Comparison of ENCODE assay signal across 1 cellular context in genomic region chr1:109823543-109824348, GRCh38.
TF ChIP-seq lines count a peak whose summit lies in the region.

No MANE protein-coding gene starts in this region.

TF ChIP-seq in K562, 482 proteins besides CTCF, POLR2A, EP300 and RAD21 (continued from another document and continues in another):
- TF ChIP-seq, protein P1, sequence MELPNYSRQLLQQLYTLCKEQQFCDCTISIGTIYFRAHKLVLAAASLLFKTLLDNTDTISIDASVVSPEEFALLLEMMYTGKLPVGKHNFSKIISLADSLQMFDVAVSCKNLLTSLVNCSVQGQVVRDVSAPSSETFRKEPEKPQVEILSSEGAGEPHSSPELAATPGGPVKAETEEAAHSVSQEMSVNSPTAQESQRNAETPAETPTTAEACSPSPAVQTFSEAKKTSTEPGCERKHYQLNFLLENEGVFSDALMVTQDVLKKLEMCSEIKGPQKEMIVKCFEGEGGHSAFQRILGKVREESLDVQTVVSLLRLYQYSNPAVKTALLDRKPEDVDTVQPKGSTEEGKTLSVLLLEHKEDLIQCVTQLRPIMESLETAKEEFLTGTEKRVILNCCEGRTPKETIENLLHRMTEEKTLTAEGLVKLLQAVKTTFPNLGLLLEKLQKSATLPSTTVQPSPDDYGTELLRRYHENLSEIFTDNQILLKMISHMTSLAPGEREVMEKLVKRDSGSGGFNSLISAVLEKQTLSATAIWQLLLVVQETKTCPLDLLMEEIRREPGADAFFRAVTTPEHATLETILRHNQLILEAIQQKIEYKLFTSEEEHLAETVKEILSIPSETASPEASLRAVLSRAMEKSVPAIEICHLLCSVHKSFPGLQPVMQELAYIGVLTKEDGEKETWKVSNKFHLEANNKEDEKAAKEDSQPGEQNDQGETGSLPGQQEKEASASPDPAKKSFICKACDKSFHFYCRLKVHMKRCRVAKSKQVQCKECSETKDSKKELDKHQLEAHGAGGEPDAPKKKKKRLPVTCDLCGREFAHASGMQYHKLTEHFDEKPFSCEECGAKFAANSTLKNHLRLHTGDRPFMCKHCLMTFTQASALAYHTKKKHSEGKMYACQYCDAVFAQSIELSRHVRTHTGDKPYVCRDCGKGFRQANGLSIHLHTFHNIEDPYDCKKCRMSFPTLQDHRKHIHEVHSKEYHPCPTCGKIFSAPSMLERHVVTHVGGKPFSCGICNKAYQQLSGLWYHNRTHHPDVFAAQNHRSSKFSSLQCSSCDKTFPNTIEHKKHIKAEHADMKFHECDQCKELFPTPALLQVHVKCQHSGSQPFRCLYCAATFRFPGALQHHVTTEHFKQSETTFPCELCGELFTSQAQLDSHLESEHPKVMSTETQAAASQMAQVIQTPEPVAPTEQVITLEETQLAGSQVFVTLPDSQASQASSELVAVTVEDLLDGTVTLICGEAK (IDR thresholded peaks at IDR 0.05): no peak
- TF ChIP-seq, protein P1 (CRISPR knock-in tag; IDR thresholded peaks at IDR 0.05): no peak
- TF ChIP-seq, protein P2, sequence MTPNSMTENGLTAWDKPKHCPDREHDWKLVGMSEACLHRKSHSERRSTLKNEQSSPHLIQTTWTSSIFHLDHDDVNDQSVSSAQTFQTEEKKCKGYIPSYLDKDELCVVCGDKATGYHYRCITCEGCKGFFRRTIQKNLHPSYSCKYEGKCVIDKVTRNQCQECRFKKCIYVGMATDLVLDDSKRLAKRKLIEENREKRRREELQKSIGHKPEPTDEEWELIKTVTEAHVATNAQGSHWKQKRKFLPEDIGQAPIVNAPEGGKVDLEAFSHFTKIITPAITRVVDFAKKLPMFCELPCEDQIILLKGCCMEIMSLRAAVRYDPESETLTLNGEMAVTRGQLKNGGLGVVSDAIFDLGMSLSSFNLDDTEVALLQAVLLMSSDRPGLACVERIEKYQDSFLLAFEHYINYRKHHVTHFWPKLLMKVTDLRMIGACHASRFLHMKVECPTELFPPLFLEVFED (CRISPR knock-in tag; conservative IDR thresholded peaks at IDR 0.05): no peak
- TF ChIP-seq ZNF668 (CRISPR knock-in tag; IDR thresholded peaks at IDR 0.05) (peak; percentile 63; the same call in 1 of the 2 replicates), ELF2 (CRISPR knock-in tag; IDR thresholded peaks at IDR 0.05) (0 out of 2 replicates have a peak, but pooled peaks have one; percentile 44), SETDB1 (IDR thresholded peaks at IDR 0.05; ENCODE audit: low read length) (no peak), SOX6 (IDR thresholded peaks at IDR 0.05) (0 out of 2 replicates have a peak, but pooled peaks have one; percentile 18), ZNF766 (CRISPR knock-in tag; conservative IDR thresholded peaks at IDR 0.05) (peak; percentile 73; the same call in 1 of the 2 replicates), CREM (IDR thresholded peaks at IDR 0.05; ENCODE audit: low read depth) (peak; percentile 68), CEBPZ (IDR thresholded peaks at IDR 0.05; ENCODE audit: borderline replicate concordance, low read depth, low read length) (no peak), CREB3L1 (IDR thresholded peaks at IDR 0.05; ENCODE audit: borderline replicate concordance, low read depth) (0 out of 2 replicates have a peak, but pooled peaks have one; percentile 17), TRIM24 (IDR thresholded peaks at IDR 0.05) (peak; percentile 28 to 56; a peak in 2 of 4 replicates), ZBTB12 (CRISPR knock-in tag; IDR thresholded peaks at IDR 0.05) (peak; percentile 6; the same call in 1 of the 2 replicates), ZNF316 (IDR thresholded peaks at IDR 0.05) (peak; percentile 99), MAFF (IDR thresholded peaks at IDR 0.05; ENCODE audit: low read length) (peak; percentile 90), ZNF445 (CRISPR knock-in tag; IDR thresholded peaks at IDR 0.05; ENCODE audit: low read depth) (no peak), ZNF778 (CRISPR knock-in tag; IDR thresholded peaks at IDR 0.05) (no peak), MXI1 (IDR thresholded peaks at IDR 0.05; ENCODE audit: low read depth, low read length) (no peak), HDAC2 (IDR thresholded peaks at IDR 0.05) (peak; percentile 71; the same call in 1 of the 2 replicates), MCM5 (IDR thresholded peaks at IDR 0.05; ENCODE audit: low read depth) (no peak), MYBL2 (IDR thresholded peaks at IDR 0.05; ENCODE audit: low read depth) (no peak), MYBL2 (CRISPR knock-in tag; IDR thresholded peaks at IDR 0.05; ENCODE audit: borderline replicate concordance) (no peak), ESRRA (IDR thresholded peaks at IDR 0.05; ENCODE audit: borderline replicate concordance, low read depth) (peak; percentile 81), GTF2B (IDR thresholded peaks at IDR 0.05; ENCODE audit: extremely low read depth, insufficient read length) (no peak), SIX5 (IDR thresholded peaks at IDR 0.05; ENCODE audit: borderline replicate concordance in 1 of 2, insufficient read depth in 1 of 2, low read depth in 1 of 2, low read length in 2 of 2) (no peak), ZNF121 (CRISPR knock-in tag; conservative IDR thresholded peaks at IDR 0.05) (no peak), NRF1 (conservative IDR thresholded peaks at IDR 0.05 in 1 of 2, IDR thresholded peaks at IDR 0.05 in 1 of 2) (peak in 1 of 2 experiments; percentile 48; a peak in 2 of 4 replicates), ZKSCAN3 (CRISPR knock-in tag; IDR thresholded peaks at IDR 0.05) (no peak), NCOR1 (IDR thresholded peaks at IDR 0.05) (peak; percentile 36; the same call in 1 of the 2 replicates), KLF1 (tag; IDR thresholded peaks at IDR 0.05) (0 out of 2 replicates have a peak, but pooled peaks have one; percentile 17), ZNF277 (CRISPR knock-in tag; IDR thresholded peaks at IDR 0.05; ENCODE audit: borderline replicate concordance) (no peak), ERF (CRISPR knock-in tag; IDR thresholded peaks at IDR 0.05) (peak; percentile 67; the same call in 1 of the 2 replicates), NFE2L1 (tag; IDR thresholded peaks at IDR 0.05; ENCODE audit: borderline replicate concordance, low read depth) (peak; percentile 94), NR2C2 (CRISPR knock-in tag; IDR thresholded peaks at IDR 0.05) (peak; percentile 74), NR2C2 (tag; IDR thresholded peaks at IDR 0.05) (peak; percentile 94), CHD4 (IDR thresholded peaks at IDR 0.05; ENCODE audit: insufficient read depth, insufficient replicate concordance, low read depth, low read length, poor library complexity, severe bottlenecking) (no peak), BMI1 (IDR thresholded peaks at IDR 0.05; ENCODE audit: low read length) (no peak), DIDO1 (tag; IDR thresholded peaks at IDR 0.05; ENCODE audit: low read depth) (no peak)
- TF ChIP-seq, protein P3, sequence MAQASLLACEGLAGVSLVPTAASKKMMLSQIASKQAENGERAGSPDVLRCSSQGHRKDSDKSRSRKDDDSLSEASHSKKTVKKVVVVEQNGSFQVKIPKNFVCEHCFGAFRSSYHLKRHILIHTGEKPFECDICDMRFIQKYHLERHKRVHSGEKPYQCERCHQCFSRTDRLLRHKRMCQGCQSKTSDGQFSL (CRISPR knock-in tag; IDR thresholded peaks at IDR 0.05): 0 out of 2 replicates have a peak, but pooled peaks have one; percentile 25
- TF ChIP-seq, protein P3 (tag; IDR thresholded peaks at IDR 0.05): no peak; a peak in 2 of 4 replicates
